1 cellular context compared by ENCODE assay signal in the genomic region with DNA sequence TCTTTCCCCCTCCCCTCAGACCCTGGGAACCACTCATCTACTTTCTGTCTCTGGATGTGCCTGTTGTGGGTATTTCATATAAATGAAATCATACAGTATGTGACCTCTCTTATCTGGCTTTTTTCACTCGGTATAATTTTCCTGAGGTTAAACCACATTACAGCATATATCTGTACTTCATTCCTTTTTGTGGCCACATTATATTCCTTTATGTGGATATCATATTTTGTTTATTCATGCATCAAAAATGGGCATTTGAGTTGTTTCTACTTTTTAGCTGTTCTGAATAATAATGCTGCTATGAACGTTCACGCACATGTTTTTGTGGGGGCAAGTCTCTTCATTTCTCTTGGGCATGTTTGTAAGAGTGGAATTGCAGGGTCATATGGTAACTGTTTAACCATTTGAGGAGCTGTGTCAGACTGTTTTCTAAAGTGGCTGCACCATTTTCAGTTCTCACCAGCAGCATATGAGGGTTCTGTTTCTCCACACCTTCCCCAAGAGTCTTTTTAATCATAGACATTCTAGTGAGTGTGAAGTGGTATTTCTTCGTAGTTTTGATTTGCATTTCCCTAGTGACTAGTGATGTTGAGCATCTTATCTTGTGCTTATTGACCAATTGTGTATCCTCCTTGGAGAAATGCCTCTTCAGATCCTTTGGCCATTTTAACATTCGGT.
TF ChIP-seq lines count a peak whose summit lies in the region.

No MANE protein-coding gene starts in this region.

TF ChIP-seq in IMR-90, 13 proteins besides CTCF, POLR2A, EP300 and RAD21:
- TF ChIP-seq RFX5 (IDR thresholded peaks at IDR 0.05; ENCODE audit: low read depth, low read length) = peak; percentile 49; the same call in 1 of the 2 replicates
- TF ChIP-seq FOS (IDR thresholded peaks at IDR 0.05; ENCODE audit: low read depth, low read length) = no peak
TF ChIP-seq in IMR-90: peak in this region for 1.
